ENCODE assay signal across 1 cellular context in the genomic region with DNA sequence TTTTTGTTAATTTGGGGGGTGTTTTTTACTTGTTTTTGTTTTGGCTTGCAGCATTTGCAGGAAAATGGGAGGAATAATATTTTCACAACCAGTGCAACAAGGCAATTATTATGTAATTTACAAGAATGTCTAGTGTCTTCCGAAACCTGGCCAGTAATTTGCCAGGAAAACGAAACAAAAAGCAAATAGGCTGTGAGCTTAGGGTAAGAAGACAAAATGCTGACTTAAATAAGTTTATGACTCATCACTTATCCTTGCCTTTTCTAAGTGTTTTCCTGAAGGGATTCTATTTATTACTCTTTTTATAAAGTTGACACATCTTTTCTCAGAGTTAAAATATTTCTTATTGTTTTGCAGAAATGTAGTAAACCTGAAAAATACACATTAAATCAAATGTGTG.
TF ChIP-seq lines count a peak whose summit lies in the region.

No MANE protein-coding gene starts in this region.

TF ChIP-seq in K562, 482 proteins besides CTCF, POLR2A, EP300 and RAD21 (continued from another document):
- TF ChIP-seq ATF3 (IDR thresholded peaks at IDR 0.05) = peak; percentile 81
- TF ChIP-seq ATF3 (CRISPR knock-in tag; conservative IDR thresholded peaks at IDR 0.05) = no peak
- no peak for TF ChIP-seq ARID2 (IDR thresholded peaks at IDR 0.05)
